In the genomic region with DNA sequence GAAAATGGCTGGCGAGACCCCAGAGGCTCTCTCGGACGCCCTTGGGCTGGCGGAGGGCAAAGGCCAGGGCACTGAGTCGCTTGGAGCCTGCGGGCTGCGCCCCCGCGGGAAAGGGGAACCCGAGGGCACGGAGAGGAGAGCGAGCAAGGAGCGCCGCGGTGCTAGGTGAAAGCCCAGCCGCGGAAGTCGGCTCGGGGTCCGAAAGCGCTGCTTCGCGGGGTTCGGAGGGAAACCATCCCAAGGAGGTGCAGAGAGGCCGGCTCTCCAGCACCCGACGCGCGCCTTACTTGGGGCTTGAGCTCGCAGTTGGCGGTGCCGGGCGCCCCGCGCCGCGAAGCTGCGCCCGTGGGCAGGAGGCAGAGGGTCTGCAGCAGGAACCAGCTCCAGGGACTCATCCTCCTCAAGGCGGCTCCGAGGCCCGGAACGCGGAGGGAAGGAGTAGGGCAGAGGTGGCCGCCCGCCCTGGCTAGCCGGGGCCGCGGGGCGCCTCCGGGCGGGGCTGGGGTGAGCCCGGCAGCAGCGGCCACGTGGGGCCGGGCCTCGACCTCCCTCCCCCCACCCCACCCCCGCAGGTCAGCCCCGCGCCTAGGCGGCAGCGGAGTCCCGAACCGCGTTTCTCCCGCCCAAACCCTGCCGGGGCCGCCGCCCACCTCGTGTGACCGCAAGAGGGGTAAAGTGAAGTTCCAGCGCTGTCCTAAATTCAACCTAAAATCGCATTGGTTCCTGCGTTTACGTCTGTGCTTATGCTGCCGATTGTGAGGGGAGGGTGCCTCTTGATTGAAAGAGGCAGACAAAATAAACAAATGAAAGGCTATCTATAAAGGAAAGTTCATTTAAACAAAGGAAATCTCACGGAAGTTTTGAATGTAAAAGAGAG, we compare ENCODE assay signal across 8 cellular contexts. TPM values are rescaled to one million over a fixed set of nuclear protein-coding genes. Genes with fewer than 3 reads are reported as not detected.
DNase-seq lines count a peak whose midpoint lies in the region; ATAC-seq, FAIRE-seq and TF ChIP-seq lines count a peak whose summit lies in the region.

TRABD2A (minus strand) TSS at position 440 of the 877 bp plus-strand sequence; CDS start at position 395, 45 bp downstream.

- TF ChIP-seq CTCF in AG10803 (conservative IDR thresholded peaks at IDR 0.05; ENCODE audit: low read length) (no peak), H1 (IDR thresholded peaks at IDR 0.05; ENCODE audit: control extremely low read depth in 1 of 3, insufficient read depth in 1 of 3, low read depth in 1 of 3, low read length in 3 of 3) (no peak), transverse colon (IDR thresholded peaks at IDR 0.05) (no peak)

- peaks cover 0 to 5% of the 10 kb centered on the region in 2 experiments for H4K20me1 ChIP-seq in H1 (replicated peaks in 1 of 2; ENCODE audit: control insufficient read depth in 1 of 2, insufficient read depth in 2 of 2, low read length in 2 of 2)

- H3K18ac ChIP-seq in H1 (ENCODE audit: extremely low read depth, low read length), result peak within 1 kb of the TSS; percentile 96

- no peak within 1 kb of the TSS for H4K91ac ChIP-seq in H1 (replicated peaks; ENCODE audit: insufficient read length, low read length)

- H2AFZ ChIP-seq in H1 (ENCODE audit: low read length), result peak within 1 kb of the TSS; percentile 52; the same call in 1 of the 2 replicates

- no peaks in the 10 kb centered on the region for H3K36me3 ChIP-seq in H1 (ENCODE audit: control insufficient read depth in 2 of 4, insufficient read depth in 4 of 4, low read length in 3 of 4)
- H3K36me3 ChIP-seq in transverse colon, result no peaks in the 10 kb centered on the region

- TF ChIP-seq EP300 in H1 (IDR thresholded peaks at IDR 0.05; ENCODE audit: borderline replicate concordance in 1 of 2, low read depth in 2 of 2, low read length in 2 of 2), result no peak
- TF ChIP-seq EP300 in transverse colon (IDR thresholded peaks at IDR 0.05; ENCODE audit: low read depth), result no peak

- no peak within 1 kb of the TSS for H3K56ac ChIP-seq in H1 (replicated peaks; ENCODE audit: insufficient read length, low read depth, low read length)

- H3K4ac ChIP-seq in H1 (replicated peaks; ENCODE audit: insufficient read length, low read depth, low read length), result peak within 1 kb of the TSS; percentile 41

- H3K23me2 ChIP-seq in H1 (ENCODE audit: low read depth, low read length), result peaks cover 18% of the 10 kb centered on the region

- 2% methylated on average over 51 of the region's 77 CpGs; no CpG with 5 or more reads in 1 of the 2 experiments for WGBS in H1 (ENCODE audit: extremely low coverage in 1 of 2, insufficient coverage in 1 of 2, insufficient read length in 1 of 2, insufficient replicate concordance in 2 of 2, low coverage in 1 of 2, low lambda C conversion rate in 2 of 2, missing lambda C conversion rate in 1 of 2), 2 experiments
- 0% methylated on average over 13 to 61 of the region's 77 CpGs for WGBS in transverse colon (ENCODE audit: low coverage in 1 of 2), 2 donors

- H3K27me3 Mint-ChIP-seq in naive B cell, result no peaks in the 10 kb centered on the region

- H2AK5ac ChIP-seq in H1 (ENCODE audit: low read depth, low read length), result no peak within 1 kb of the TSS

- H3K79me2 ChIP-seq in H1 (ENCODE audit: control insufficient read depth in 1 of 2, insufficient read depth in 2 of 2, low read length in 2 of 2), result no peaks in the 10 kb centered on the region

- H3K23ac ChIP-seq in H1 (ENCODE audit: insufficient read length), result no peak within 1 kb of the TSS

- H3K4me3 ChIP-seq in AG10803 (ENCODE audit: low read length), result peak within 1 kb of the TSS; percentile 66
- H3K4me3 ChIP-seq in H1 (ENCODE audit: extremely low read depth in 1 of 4, insufficient read depth in 2 of 4, low read depth in 3 of 4, low read length in 4 of 4), result peak within 1 kb of the TSS; percentile 57 to 86 (median 70)
- H3K4me3 ChIP-seq in transverse colon, result peak within 1 kb of the TSS; percentile 45 to 75 (median 65)

- ATAC-seq in HG02642 (IDR thresholded peaks at IDR 0.05; ENCODE audit: poor library complexity, unreplicated experiment), result peak; percentile 30
- peak; percentile 18 to 25 for ATAC-seq in naive B cell (ENCODE audit: low read depth in 2 of 2)
- ATAC-seq in HG03025 (IDR thresholded peaks at IDR 0.05; ENCODE audit: low FRiP score, unreplicated experiment), result no peak

- H3K9me3 Mint-ChIP-seq in naive B cell, result no peaks in the 10 kb centered on the region

- TF ChIP-seq RAD21 in H1 (IDR thresholded peaks at IDR 0.05 in 1 of 2, conservative IDR thresholded peaks at IDR 0.05 in 1 of 2; ENCODE audit: low read depth in 2 of 2, low read length in 2 of 2), result no peak

- no peak for FAIRE-seq in H1 (lab: Jason Lieb, UNC)

- H4K5ac ChIP-seq in H1 (ENCODE audit: insufficient read length, low read depth, low read length), result no peak within 1 kb of the TSS

- peak within 1 kb of the TSS; percentile 44 for H2BK12ac ChIP-seq in H1 (ENCODE audit: low read depth, low read length)

- peaks cover 40 to 57% (median 46%) of the 10 kb centered on the region in 3 donors for H3K4me1 Mint-ChIP-seq in naive B cell

- no peak within 1 kb of the TSS; the same call in 1 of the 2 replicates for H2BK5ac ChIP-seq in H1 (ENCODE audit: low read depth, low read length)

- H2BK120ac ChIP-seq in H1 (replicated peaks; ENCODE audit: low read depth, low read length), result peak within 1 kb of the TSS; percentile 10

- intact Hi-C loops in transverse colon (cut with DNase I; ENCODE audit: low total_unique reads), result loop anchor here (2.0 kb wide), 1 partner anchor 46 kb away; no protein-coding TSS in a partner anchor

- H3K4me2 ChIP-seq in H1 (ENCODE audit: insufficient read depth in 1 of 2, low read depth in 2 of 2, low read length in 2 of 2), result peak within 1 kb of the TSS; percentile 93 to 95

- no peak within 1 kb of the TSS for H3K27ac ChIP-seq in H1 (ENCODE audit: low read depth, low read length)
- H3K27ac ChIP-seq in transverse colon, result peak within 1 kb of the TSS; percentile 76 to 92 (median 86)

- peak within 1 kb of the TSS; percentile 90; the same call in 1 of the 2 replicates for H4K8ac ChIP-seq in H1 (ENCODE audit: extremely low read depth, insufficient read depth, low read length)

- no peaks in the 10 kb centered on the region for H3K36me3 Mint-ChIP-seq in naive B cell

- H3K4me3 Mint-ChIP-seq in naive B cell, result peak within 1 kb of the TSS; percentile 88 to 99 (median 96)

- H3K9me3 ChIP-seq in H1 (ENCODE audit: insufficient read depth in 2 of 2, low read depth in 1 of 2, low read length in 1 of 2), result no peaks in the 10 kb centered on the region
- no peaks in the 10 kb centered on the region for H3K9me3 ChIP-seq in transverse colon

- POLR2A ChIA-PET in H1 (lab: Charles Lee; ENCODE audit: partially characterized antibody), result interaction anchor here (0.9 to 1.6 kb wide), 9 partner anchors 7 to 150 kb away, joined by 3 to 5 read pairs (median 3); no protein-coding TSS in a partner anchor

- peak in 1 of 2 experiments; percentile 72; a peak in 2 of 3 replicates for TF ChIP-seq POLR2A in H1 (IDR thresholded peaks at IDR 0.05; ENCODE audit: control extremely low read depth in 1 of 2, low read depth in 2 of 2, low read length in 2 of 2)
- TF ChIP-seq POLR2A in transverse colon (IDR thresholded peaks at IDR 0.05), result peak; percentile 44

- peak within 1 kb of the TSS; percentile 84 to 98 (median 98) for H3K27ac Mint-ChIP-seq in naive B cell

- CTCF ChIA-PET in H1 (lab: Charles Lee; ENCODE audit: partially characterized antibody), result interaction anchor here (0.7 to 8.1 kb wide), 13 partner anchors 11 to 404 kb away, joined by 3 to 38 read pairs (median 3); no protein-coding TSS in a partner anchor

- DNase-seq in AG10803 (ENCODE audit: low read depth), result no peak
- DNase-seq in activated CD4-positive, alpha-beta T cell treated with anti-CD3 and anti-CD28 coated beads for 48 hours, result peak; percentile 82
- DNase-seq in H1 (ENCODE audit: low read depth in 1 of 2, low spot score in 2 of 2), result peak in 1 of 2 experiments; percentile 84
- DNase-seq in naive B cell, result peak; percentile 47
- DNase-seq in transverse colon, result peak; percentile 64
- no peak for DNase-seq in SK-N-DZ (ENCODE audit: low spot score)

- no peaks in the 10 kb centered on the region; the same call in 1 of the 2 replicates for H3K79me1 ChIP-seq in H1 (ENCODE audit: low read depth, low read length)

- peaks cover 12 to 42% (median 39%) of the 10 kb centered on the region in 4 experiments for H3K27me3 ChIP-seq in H1 (replicated peaks in 1 of 4; ENCODE audit: control insufficient read depth in 3 of 4, extremely low read depth in 1 of 4, insufficient read depth in 3 of 4, low read length in 3 of 4)
- peaks cover 15% of the 10 kb centered on the region for H3K27me3 ChIP-seq in transverse colon

- peaks cover 0 to 3% (median under 1%) of the 10 kb centered on the region in 4 experiments; a peak in 3 of 7 replicates for H3K4me1 ChIP-seq in H1 (replicated peaks in 1 of 4; ENCODE audit: control insufficient read depth in 3 of 4, insufficient read depth in 4 of 4, low read length in 3 of 4)
- peaks cover 0 to 25% (median 14%) of the 10 kb centered on the region in 4 donors for H3K4me1 ChIP-seq in transverse colon

- H2BK15ac ChIP-seq in H1 (ENCODE audit: low read length), result 0 out of 2 replicates have a peak within 1 kb of the TSS, but pooled peaks have one; percentile 72

- peak within 1 kb of the TSS; percentile 80; the same call in 1 of the 2 replicates for H2BK20ac ChIP-seq in H1 (ENCODE audit: low read length)

- H3K14ac ChIP-seq in H1 (ENCODE audit: insufficient read length), result no peak within 1 kb of the TSS

- H3K9ac ChIP-seq in H1 (replicated peaks in 1 of 4; ENCODE audit: extremely low read depth in 1 of 4, low read depth in 3 of 4, low read length in 3 of 4), result peak within 1 kb of the TSS; percentile 36 to 76 (median 66); a peak in 6 of 7 replicates

- in situ Hi-C loops in transverse colon (cut with MboI; ENCODE audit: low pct_ligation_motif_present in 1 of 4, low pct_unique_long_range_greater_than_20kb in 1 of 4, low sequenced_read_pairs in 3 of 4), result no loop called here

TF ChIP-seq in H1, 55 proteins besides CTCF, POLR2A, EP300 and RAD21 (continues in another document):
- peak in 1 of 2 experiments; percentile 22; a peak in 1 of 4 replicates for TF ChIP-seq SIN3A (conservative IDR thresholded peaks at IDR 0.05 in 1 of 2, IDR thresholded peaks at IDR 0.05 in 1 of 2; ENCODE audit: low read depth in 1 of 2, low read length in 2 of 2)

RNA-seq across cellular contexts. Expression of gene TRABD2A, which starts in this region (rescaled TPM):
- total RNA-seq in H1 (2021; fragmentation: NEBNext Ultra II Directional; extraction: Animal tissue kit (Norgen Biotek cat#: 25700)), result 18.6 and 19.7 TPM in 2 replicates
- polyA plus RNA-seq in H1 (2011; rRNA removed), result 17.3 and 17.6 TPM in 2 replicates
- polyA plus RNA-seq in H1 (2011; cell fraction: cytosol; rRNA removed), result 11.8 TPM
- 60.0 TPM for polyA plus RNA-seq in H1 (2011; cell fraction: nucleus; rRNA removed)
- polyA plus RNA-seq in H1 (2012, experiment 1 of 2), result 14.8 to 18.1 TPM (median 16.3 TPM) in 4 replicates
- polyA plus RNA-seq in H1 (2012, experiment 2 of 2), result 7.3 TPM
- polyA plus RNA-seq in H1 (2013, experiment 1 of 2), result 27.0 TPM
- 24.8 TPM for polyA plus RNA-seq in H1 (2013, experiment 2 of 2)
- polyA minus RNA-seq in H1 (2011; rRNA and poly(A)+ RNA removed), result 58.8 and 70.9 TPM in 2 replicates
- polyA minus RNA-seq in H1 (2011; cell fraction: cytosol; rRNA and poly(A)+ RNA removed), result 22.2 TPM
- 67.6 TPM for polyA minus RNA-seq in H1 (2011; cell fraction: nucleus; rRNA and poly(A)+ RNA removed)
- 10 to 100 TPM in 3 of 6 donors, 1 to 10 TPM in 3; 6.5 to 12.3 (median 9.4) TPM for polyA plus RNA-seq in naive B cell (ENCODE audit: low read depth in 6 of 6)
- 100 to 1,000 TPM in 2 of 4 donors, 10 to 100 TPM in 2; 21.3 to 230 (median 76.5) TPM for total RNA-seq in transverse colon
- polyA plus RNA-seq in SK-N-DZ (2014; cell fraction: cytosol; rRNA removed), result 0.29 and 0.59 TPM in 2 replicates
- not detected in 2 replicates for polyA plus RNA-seq in SK-N-DZ (2014; cell fraction: nucleus; rRNA removed)

Comparison
In these comparisons a context has a peak if more than half of its experiments do, and no peak if none do; other contexts are left out.
1. DNase-seq: peak in activated CD4-positive, alpha-beta T cell treated with anti-CD3 and anti-CD28 coated beads for 48 hours (single experiment), naive B cell (single experiment) and transverse colon (single experiment); none in AG10803 (single experiment) and SK-N-DZ (single experiment).
2. Peak in every context shown above with its lines, with median percentiles within 50 percentile points of each other: H3K4me3 ChIP-seq.